Comparison of ENCODE assay signal across 14 cellular contexts in the genomic region with DNA sequence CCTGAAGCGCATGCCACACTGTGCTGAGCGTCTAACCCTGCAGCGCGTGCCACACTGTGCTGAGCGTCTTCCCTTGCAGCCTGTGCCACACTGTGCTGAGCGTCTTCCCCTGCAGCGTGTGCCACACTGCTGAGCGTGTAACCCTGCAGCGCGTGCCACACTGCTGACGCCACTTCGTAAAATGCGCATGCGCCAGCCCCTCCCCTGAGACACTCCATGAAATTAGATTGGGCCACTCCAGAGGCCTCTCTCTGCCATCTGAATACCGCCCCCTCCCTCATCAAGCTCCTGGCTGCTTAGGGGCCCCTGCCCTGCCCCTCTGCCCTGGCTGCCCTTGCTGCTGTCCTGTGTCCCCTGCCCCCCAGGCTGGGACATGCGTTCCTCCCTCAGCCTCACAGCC.
"Had no signal": no experiment of that assay in that cellular context is flagged by ENCODE, and none has a peak within 500 bp of the region (broad histone marks: within the 10 kb centered on the region; RNA-seq: fewer than 3 reads in every experiment).

No MANE protein-coding gene starts in this region.

- H3K27ac Mint-ChIP-seq: nephron progenitor cell had no signal

- H3K27ac ChIP-seq: gastrocnemius medialis, ovary, uterus had no signal

- DNase-seq: activated CD4-positive, alpha-beta T cell treated with anti-CD3 and anti-CD28 coated beads, Interleukin-2, amount 50 U/mL, for 4 hours; aorta; cortex of kidney; effector CD8-positive, alpha-beta T cell; gastrocnemius medialis; kidney; left ventricle myocardium superior; mesendoderm; nephron progenitor cell; ovary; stimulated activated CD4-positive, alpha-beta T cell treated with anti-CD3 and anti-CD28 coated beads, Interleukin-15, amount 100 ng/mL, for 24 hours; stimulated activated CD4-positive, alpha-beta T cell treated with anti-CD3 and anti-CD28 coated beads, Interleukin-4, amount 100 ng/mL, for 24 hours; tibial artery; uterus had no signal

- H3K4me3 ChIP-seq: gastrocnemius medialis, ovary, tibial artery, uterus had no signal

- H3K9me3 ChIP-seq: gastrocnemius medialis, ovary, tibial artery, uterus had no signal

- H3K9me3 Mint-ChIP-seq: nephron progenitor cell had no signal

- H3K27me3 ChIP-seq: gastrocnemius medialis, ovary, tibial artery, uterus had no signal

- H3K4me1 ChIP-seq: gastrocnemius medialis, uterus had no signal

- ATAC-seq: gastrocnemius medialis, left ventricle myocardium superior had no signal

- H3K4me3 Mint-ChIP-seq: nephron progenitor cell had no signal
